In genomic region chr6:6730831-6731230, GRCh38 we compare ENCODE assay signal across 10 cellular contexts.
DNase-seq lines count a peak whose midpoint lies in the region; ATAC-seq and TF ChIP-seq lines count a peak whose summit lies in the region.
"Had no signal": no experiment of that assay in that cellular context is flagged by ENCODE, and none has a peak within 500 bp of the region (broad histone marks: within the 10 kb centered on the region; RNA-seq: fewer than 3 reads in every experiment).

No MANE protein-coding gene starts in this region.

- no peaks in the 10 kb centered on the region for H3K36me3 Mint-ChIP-seq in mesothelial cell of epicardium

- H3K27ac Mint-ChIP-seq in mesothelial cell of epicardium, result no peak overlapping the region

- TF ChIP-seq CTCF in Panc1 (IDR thresholded peaks at IDR 0.05) (no peak), fibroblast of lung (conservative IDR thresholded peaks at IDR 0.05 in 1 of 2, IDR thresholded peaks at IDR 0.05 in 1 of 2; ENCODE audit: low read depth in 1 of 2, low read length in 2 of 2) (no peak), mesothelial cell of epicardium (IDR thresholded peaks at IDR 0.05; ENCODE audit: unreplicated experiment) (no peak)

- CTCF ChIA-PET in Panc1 (lab: Charles Lee), result no interaction called here

- H3K9me3 ChIP-seq in GM23248 (ENCODE audit: low read depth), result no peaks in the 10 kb centered on the region
- H3K9me3 ChIP-seq in Panc1 (ENCODE audit: control insufficient read depth, insufficient read depth, low read depth, low read length), result no peaks in the 10 kb centered on the region
- H3K9me3 ChIP-seq in fibroblast of lung (ENCODE audit: control insufficient read depth, insufficient read depth, low read depth, low read length), result no peaks in the 10 kb centered on the region
- H3K9me3 ChIP-seq: neutrophil had no signal

- H3K4me1 ChIP-seq in GM23248 (ENCODE audit: insufficient read depth) (peaks cover 4% of the 10 kb centered on the region; the same call in 1 of the 2 replicates), Panc1 (ENCODE audit: control insufficient read depth, insufficient read depth, low read length) (no peaks in the 10 kb centered on the region), fibroblast of lung (ENCODE audit: control insufficient read depth, extremely low read depth, insufficient read depth, low read length) (no peaks in the 10 kb centered on the region)

- H2AFZ ChIP-seq in GM23248 (peak overlapping the region; percentile 69), fibroblast of lung (ENCODE audit: low read length) (peak overlapping the region; percentile 40)

- H3K4me3 ChIP-seq in GM23248 (no peak overlapping the region), Panc1 (ENCODE audit: low read depth in 2 of 2, low read length in 2 of 2) (no peak overlapping the region), fibroblast of lung (replicated peaks in 1 of 4; ENCODE audit: control extremely low read depth in 1 of 4, insufficient read depth in 1 of 4, low read depth in 3 of 4, low read length in 4 of 4) (no peak overlapping the region)

- intact Hi-C loops in Panc1 (cut with micrococcal nuclease; ENCODE audit: unreplicated experiment), result no loop called here
- intact Hi-C loops in sciatic nerve (cut with DNase I), result no loop called here

- H3K9me2 ChIP-seq in GM23248 (ENCODE audit: insufficient read depth), result no peaks in the 10 kb centered on the region

- no peaks in the 10 kb centered on the region for H3K36me3 ChIP-seq in GM23248 (ENCODE audit: low read depth)
- H3K36me3 ChIP-seq in Panc1 (ENCODE audit: control insufficient read depth, insufficient read depth, low read length), result no peaks in the 10 kb centered on the region
- H3K36me3 ChIP-seq in fibroblast of lung (ENCODE audit: control insufficient read depth, insufficient read depth, low read length), result no peaks in the 10 kb centered on the region
- H3K36me3 ChIP-seq: neutrophil had no signal

- H3K79me2 ChIP-seq in GM23248 (ENCODE audit: insufficient read depth) (no peaks in the 10 kb centered on the region), fibroblast of lung (ENCODE audit: control insufficient read depth, insufficient read depth, low read length) (no peaks in the 10 kb centered on the region)

- H3K27ac ChIP-seq in GM23248 (peak overlapping the region; percentile 54), Panc1 (ENCODE audit: low read length) (no peak overlapping the region), fibroblast of lung (ENCODE audit: insufficient read depth, low read length) (no peak overlapping the region)

- peak; percentile 96 for DNase-seq in GM23248
- DNase-seq in Panc1 (ENCODE audit: low read depth, low spot score), result no peak
- peak; percentile 93 to 96 for DNase-seq in fibroblast of lung (ENCODE audit: low read depth in 2 of 2)
- DNase-seq in sciatic nerve (ENCODE audit: low spot score), result no peak
- DNase-seq in mesothelial cell of epicardium (ENCODE audit: low spot score in 2 of 2, unreplicated experiment in 2 of 2), result no peak
- DNase-seq: activated CD4-positive, CD25-positive, alpha-beta regulatory T cell; amygdala had no signal

- H3K9ac ChIP-seq in GM23248, result no peak overlapping the region
- H3K9ac ChIP-seq in fibroblast of lung (ENCODE audit: insufficient read depth, low read length), result no peak overlapping the region

- no peak overlapping the region for H3K4me3 Mint-ChIP-seq in mesothelial cell of epicardium

- H3K27me3 ChIP-seq in GM23248 (replicated peaks; ENCODE audit: insufficient read depth) (no peaks in the 10 kb centered on the region), Panc1 (ENCODE audit: control insufficient read depth, insufficient read depth, low read length) (no peaks in the 10 kb centered on the region), fibroblast of lung (ENCODE audit: control insufficient read depth, insufficient read depth, low read length) (no peaks in the 10 kb centered on the region)
- H3K27me3 ChIP-seq: neutrophil had no signal

- 0 to 3% methylated on average over 2 of the region's 2 CpGs for whole genome bisulfite sequencing in GM23248 (ENCODE audit: low coverage in 1 of 2, low lambda C conversion rate in 2 of 2, missing lambda C conversion rate in 2 of 2), 2 experiments

- no peaks in the 10 kb centered on the region for H3K9me3 Mint-ChIP-seq in mesothelial cell of epicardium

- in situ Hi-C loops in GM23248 (cut with MboI), result no loop called here
- in situ Hi-C loops in Panc1 (cut with HindIII; ENCODE audit: low pct_unique_long_range_greater_than_20kb, low sequenced_read_pairs), result no loop called here

- H3K4me2 ChIP-seq in GM23248 (ENCODE audit: unreplicated experiment), result no peak overlapping the region
- no peak overlapping the region for H3K4me2 ChIP-seq in fibroblast of lung (ENCODE audit: extremely low read depth, insufficient read depth, low read length)

- H3K4me1 Mint-ChIP-seq in mesothelial cell of epicardium, result peaks cover 6% of the 10 kb centered on the region

- H4K20me1 ChIP-seq in GM23248 (ENCODE audit: insufficient read depth) (no peaks in the 10 kb centered on the region), fibroblast of lung (ENCODE audit: control insufficient read depth, extremely low read depth, insufficient read depth, low read length) (no peaks in the 10 kb centered on the region)

- no peaks in the 10 kb centered on the region for H3K27me3 Mint-ChIP-seq in mesothelial cell of epicardium (ENCODE audit: low read depth)

- POLR2A ChIA-PET in Panc1 (lab: Charles Lee), result no interaction called here

- peaks cover 9% of the 10 kb centered on the region; the same call in 1 of the 2 replicates for H3F3A ChIP-seq in GM23248 (ENCODE audit: insufficient read depth)

- BruUV-seq in Panc1 (replicated peaks; lab: Mats Ljungman, UMichigan), result no TSS peak

- ATAC-seq in Panc1 (peak; percentile 62; the same call in 1 of the 2 replicates), sciatic nerve (peak; percentile 53), HG03159 (IDR thresholded peaks at IDR 0.05; ENCODE audit: unreplicated experiment) (no peak), GM19328 (IDR thresholded peaks at IDR 0.05; ENCODE audit: unreplicated experiment) (no peak)

Comparison
In these comparisons a context has a peak if more than half of its experiments do, and no peak if none do; other contexts are left out.
1. DNase-seq: peak in GM23248 (single experiment) and fibroblast of lung (2 of 2); none in Panc1 (single experiment), sciatic nerve (single experiment) and mesothelial cell of epicardium (0 of 2).
2. ATAC-seq: peak in Panc1 (single experiment) and sciatic nerve (single experiment); none in HG03159 (single experiment) and GM19328 (single experiment).